Comparison of ENCODE assay signal across 12 cellular contexts in genomic region chr12:2640281-2640680, GRCh38.
DNase-seq lines count a peak whose midpoint lies in the region; ATAC-seq, FAIRE-seq and TF ChIP-seq lines count a peak whose summit lies in the region.
"Had no signal": no experiment of that assay in that cellular context is flagged by ENCODE, and none has a peak within 500 bp of the region (broad histone marks: within the 10 kb centered on the region; RNA-seq: fewer than 3 reads in every experiment).

No MANE protein-coding gene starts in this region.

- peaks cover 16% of the 10 kb centered on the region for H3K4me1 Mint-ChIP-seq in activated naive CD4-positive, alpha-beta T cell treated with anti-CD3 and anti-CD28 coated beads for 36 hours (ENCODE audit: low read depth)

- CTCF ChIA-PET in A549 (lab: Yijun Ruan, JAX) (interaction anchor here (0.9 to 3.5 kb wide), 15 partner anchors 8 to 839 kb away, joined by 3 to 19 read pairs (median 4); no protein-coding TSS in a partner anchor), A673 (lab: Charles Lee) (no interaction called here)
- CTCF ChIA-PET in activated naive CD4-positive, alpha-beta T cell treated with anti-CD3 and anti-CD28 coated beads for 36 hours (lab: Charles Lee): no interaction called here

- H3K4me2 ChIP-seq in A549: peak overlapping the region; percentile 47

- H3K9me3 ChIP-seq in A549: no peaks in the 10 kb centered on the region
- no peaks in the 10 kb centered on the region for H3K9me3 ChIP-seq in A673 (ENCODE audit: low read depth, low read length, poor library complexity, severe bottlenecking)
- H3K9me3 ChIP-seq: testis had no signal

- H3K27me3 Mint-ChIP-seq in activated naive CD4-positive, alpha-beta T cell treated with anti-CD3 and anti-CD28 coated beads for 36 hours (ENCODE audit: low read depth): peaks cover 9% of the 10 kb centered on the region

- no TSS peak for BruUV-seq in A673 (replicated peaks; lab: Mats Ljungman, UMichigan)

- peak; percentile 64 to 73 for ATAC-seq in A549

- peak; percentile 20 to 29 for DNase-seq in A549 (ENCODE audit: low read depth in 1 of 2, low spot score in 1 of 2)
- peak; percentile 15 for DNase-seq in NCI-H460 (ENCODE audit: extremely low read depth, low read depth)
- no peak for DNase-seq in coronary artery (ENCODE audit: low spot score)
- DNase-seq in mesenteric fat pad (ENCODE audit: low spot score): peak; percentile 90
- no peak for DNase-seq in hippocampal formation (lab: John Stamatoyannopoulos, UW)
- no peak for DNase-seq in DMS79 treated with DMSO at 0.1 percent for 48 hours (lab: John Stamatoyannopoulos, UW)
- DNase-seq in activated naive CD4-positive, alpha-beta T cell treated with anti-CD3 and anti-CD28 coated beads for 36 hours: no peak
- DNase-seq in A673 (ENCODE audit: low spot score): no peak
- DNase-seq: NCI-H2029 treated with DMSO at 0.1 percent for 48 hours, testis had no signal

- no peaks in the 10 kb centered on the region for H3K36me3 ChIP-seq in A673 (ENCODE audit: insufficient read depth, low read length, poor library complexity, severe bottlenecking)

- TF ChIP-seq POLR2A in A549 (IDR thresholded peaks at IDR 0.05; ENCODE audit: low read length): no peak

- no peaks in the 10 kb centered on the region for H3K36me3 Mint-ChIP-seq in activated naive CD4-positive, alpha-beta T cell treated with anti-CD3 and anti-CD28 coated beads for 36 hours (ENCODE audit: low read depth)

- FAIRE-seq in A549 (lab: Jason Lieb, UNC): no peak
- FAIRE-seq: A204.1 had no signal

- H3K4me3 ChIP-seq in A549 (no peak overlapping the region), coronary artery (no peak overlapping the region), A673 (ENCODE audit: low read depth, low read length, poor library complexity, severe bottlenecking) (no peak overlapping the region)
- H3K4me3 ChIP-seq: testis had no signal

- POLR2A ChIA-PET in A549 (lab: Yijun Ruan, JAX): interaction anchor here (0.6 to 1.3 kb wide), 3 partner anchors 14 to 29 kb away, joined by 3 to 4 read pairs (median 3); no protein-coding TSS in a partner anchor
- POLR2A ChIA-PET in A673 (lab: Charles Lee; ENCODE audit: low non-redundant PET): no interaction called here

- H3K27me3 ChIP-seq in A673 (replicated peaks; ENCODE audit: insufficient read depth, low read depth, low read length, poor library complexity): peaks cover 3% of the 10 kb centered on the region
- H3K27me3 ChIP-seq: testis had no signal

- intact Hi-C loops in activated naive CD4-positive, alpha-beta T cell treated with anti-CD3 and anti-CD28 coated beads for 36 hours (cut with micrococcal nuclease): no loop called here
- intact Hi-C loops in A673 (cut with micrococcal nuclease; ENCODE audit: unreplicated experiment): no loop called here

- H3K4me3 Mint-ChIP-seq in activated naive CD4-positive, alpha-beta T cell treated with anti-CD3 and anti-CD28 coated beads for 36 hours: no peak overlapping the region
- H3K4me3 Mint-ChIP-seq: central memory CD8-positive, alpha-beta T cell had no signal

- TF ChIP-seq EP300 in A549 (IDR thresholded peaks at IDR 0.05): no peak

- TF ChIP-seq RAD21 in A549 (conservative IDR thresholded peaks at IDR 0.05 in 1 of 2, IDR thresholded peaks at IDR 0.05 in 1 of 2): no peak; a peak in 1 of 5 replicates

- no peak overlapping the region for H3K27ac Mint-ChIP-seq in activated naive CD4-positive, alpha-beta T cell treated with anti-CD3 and anti-CD28 coated beads for 36 hours

- TF ChIP-seq CTCF in A549 (IDR thresholded peaks at IDR 0.05): no peak
- no peak for TF ChIP-seq CTCF in coronary artery (IDR thresholded peaks at IDR 0.05)
- TF ChIP-seq CTCF in A673 (conservative IDR thresholded peaks at IDR 0.05; ENCODE audit: low read depth, low read length): no peak

- H3K9me3 Mint-ChIP-seq in activated naive CD4-positive, alpha-beta T cell treated with anti-CD3 and anti-CD28 coated beads for 36 hours: no peaks in the 10 kb centered on the region
- H3K9me3 Mint-ChIP-seq: central memory CD8-positive, alpha-beta T cell had no signal

- H3K4me1 ChIP-seq in A549 (peaks cover 14% of the 10 kb centered on the region), A673 (ENCODE audit: insufficient read depth, low read length, poor library complexity, severe bottlenecking) (no peaks in the 10 kb centered on the region)

- WGBS in A549 (ENCODE audit: missing lambda C conversion rate): 58% methylated on average over 10 of the region's 10 CpGs

- H3K27ac ChIP-seq in A549 (peak overlapping the region in 1 of 2 experiments; percentile 80; a peak in 4 of 6 replicates), coronary artery (peak overlapping the region; percentile 55 to 89), A673 (ENCODE audit: low read depth, low read length, poor library complexity, severe bottlenecking) (no peak overlapping the region)
- H3K27ac ChIP-seq: testis had no signal

TF ChIP-seq in A549, 52 proteins besides CTCF, POLR2A, EP300 and RAD21:
- TF ChIP-seq TP53 (CRISPR knock-in tag; IDR thresholded peaks at IDR 0.05) (no peak), NPAS2 (CRISPR knock-in tag; IDR thresholded peaks at IDR 0.05; ENCODE audit: borderline replicate concordance) (no peak), CBX8 (IDR thresholded peaks at IDR 0.05) (no peak), MYC (IDR thresholded peaks at IDR 0.05; ENCODE audit: borderline replicate concordance, low read length) (no peak), HMGXB4 (CRISPR knock-in tag; IDR thresholded peaks at IDR 0.05; ENCODE audit: borderline replicate concordance) (no peak), HOXB5 (CRISPR knock-in tag; IDR thresholded peaks at IDR 0.05) (no peak), JUN (IDR thresholded peaks at IDR 0.05) (no peak), MAX (IDR thresholded peaks at IDR 0.05) (no peak), SREBF2 (IDR thresholded peaks at IDR 0.05) (no peak), ZSCAN20 (CRISPR knock-in tag; IDR thresholded peaks at IDR 0.05) (no peak), CBX2 (IDR thresholded peaks at IDR 0.05; ENCODE audit: borderline replicate concordance, low read depth) (no peak), ZFP36 (IDR thresholded peaks at IDR 0.05; ENCODE audit: borderline replicate concordance, partially characterized antibody) (no peak), RCOR1 (IDR thresholded peaks at IDR 0.05; ENCODE audit: low read depth, low read length) (no peak), SMC3 (IDR thresholded peaks at IDR 0.05) (no peak)
- TF ChIP-seq, protein P1, sequence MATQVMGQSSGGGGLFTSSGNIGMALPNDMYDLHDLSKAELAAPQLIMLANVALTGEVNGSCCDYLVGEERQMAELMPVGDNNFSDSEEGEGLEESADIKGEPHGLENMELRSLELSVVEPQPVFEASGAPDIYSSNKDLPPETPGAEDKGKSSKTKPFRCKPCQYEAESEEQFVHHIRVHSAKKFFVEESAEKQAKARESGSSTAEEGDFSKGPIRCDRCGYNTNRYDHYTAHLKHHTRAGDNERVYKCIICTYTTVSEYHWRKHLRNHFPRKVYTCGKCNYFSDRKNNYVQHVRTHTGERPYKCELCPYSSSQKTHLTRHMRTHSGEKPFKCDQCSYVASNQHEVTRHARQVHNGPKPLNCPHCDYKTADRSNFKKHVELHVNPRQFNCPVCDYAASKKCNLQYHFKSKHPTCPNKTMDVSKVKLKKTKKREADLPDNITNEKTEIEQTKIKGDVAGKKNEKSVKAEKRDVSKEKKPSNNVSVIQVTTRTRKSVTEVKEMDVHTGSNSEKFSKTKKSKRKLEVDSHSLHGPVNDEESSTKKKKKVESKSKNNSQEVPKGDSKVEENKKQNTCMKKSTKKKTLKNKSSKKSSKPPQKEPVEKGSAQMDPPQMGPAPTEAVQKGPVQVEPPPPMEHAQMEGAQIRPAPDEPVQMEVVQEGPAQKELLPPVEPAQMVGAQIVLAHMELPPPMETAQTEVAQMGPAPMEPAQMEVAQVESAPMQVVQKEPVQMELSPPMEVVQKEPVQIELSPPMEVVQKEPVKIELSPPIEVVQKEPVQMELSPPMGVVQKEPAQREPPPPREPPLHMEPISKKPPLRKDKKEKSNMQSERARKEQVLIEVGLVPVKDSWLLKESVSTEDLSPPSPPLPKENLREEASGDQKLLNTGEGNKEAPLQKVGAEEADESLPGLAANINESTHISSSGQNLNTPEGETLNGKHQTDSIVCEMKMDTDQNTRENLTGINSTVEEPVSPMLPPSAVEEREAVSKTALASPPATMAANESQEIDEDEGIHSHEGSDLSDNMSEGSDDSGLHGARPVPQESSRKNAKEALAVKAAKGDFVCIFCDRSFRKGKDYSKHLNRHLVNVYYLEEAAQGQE (IDR thresholded peaks at IDR 0.05): no peak

Comparison
In these comparisons a context has a peak if more than half of its experiments do, and no peak if none do; other contexts are left out.
1. DNase-seq: peak in A549 (2 of 2), NCI-H460 (single experiment) and mesenteric fat pad (single experiment); none in coronary artery (single experiment), hippocampal formation (0 of 2), DMS79 treated with DMSO at 0.1 percent for 48 hours (single experiment), activated naive CD4-positive, alpha-beta T cell treated with anti-CD3 and anti-CD28 coated beads for 36 hours (single experiment) and A673 (single experiment).